1 cellular context compared by ENCODE assay signal in the genomic region with DNA sequence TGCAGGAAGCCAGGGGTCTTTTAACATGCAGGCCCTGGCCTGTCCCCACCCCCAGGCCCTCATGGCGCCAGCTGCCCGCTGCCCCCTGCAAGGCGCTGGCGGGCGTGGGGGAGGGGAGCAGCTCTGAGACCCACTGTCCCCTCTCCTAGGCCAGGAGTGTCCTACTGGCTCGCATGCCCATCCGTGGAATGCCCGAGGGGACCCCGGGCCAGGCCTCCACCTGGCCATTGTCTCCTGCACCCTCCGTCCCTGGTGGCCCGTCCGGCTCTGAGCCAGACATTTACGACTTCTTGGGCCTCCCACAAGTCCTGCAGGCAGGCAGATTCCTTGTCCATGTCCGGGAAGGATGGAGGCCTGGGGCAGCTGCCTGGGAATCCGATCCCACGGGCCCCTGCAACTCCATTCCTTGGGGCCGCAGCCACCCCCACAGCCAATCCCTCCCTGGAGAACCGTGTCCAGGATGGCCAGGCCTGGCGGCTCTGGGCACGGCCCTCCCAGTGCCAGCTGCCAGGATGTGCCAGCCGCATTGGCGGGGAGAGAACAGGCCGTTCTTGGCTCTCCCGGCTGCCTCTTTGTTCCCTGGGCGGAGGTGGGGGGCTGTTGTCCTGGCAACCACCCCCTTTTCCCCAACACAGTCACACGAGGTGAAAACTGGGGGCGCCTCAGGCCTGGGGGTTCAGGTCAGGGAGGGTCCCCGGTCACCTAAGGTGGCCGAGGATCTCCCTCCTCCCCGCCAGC.
TF ChIP-seq lines count a peak whose summit lies in the region.

No MANE protein-coding gene starts in this region.

TF ChIP-seq in IMR-90, 13 proteins besides CTCF, POLR2A, EP300 and RAD21:
- TF ChIP-seq MAFK (IDR thresholded peaks at IDR 0.05; ENCODE audit: low read depth, low read length) = no peak
- no peak for TF ChIP-seq BHLHE40 (IDR thresholded peaks at IDR 0.05; ENCODE audit: low read depth, low read length)
